1 cellular context compared by ENCODE assay signal in the genomic region with DNA sequence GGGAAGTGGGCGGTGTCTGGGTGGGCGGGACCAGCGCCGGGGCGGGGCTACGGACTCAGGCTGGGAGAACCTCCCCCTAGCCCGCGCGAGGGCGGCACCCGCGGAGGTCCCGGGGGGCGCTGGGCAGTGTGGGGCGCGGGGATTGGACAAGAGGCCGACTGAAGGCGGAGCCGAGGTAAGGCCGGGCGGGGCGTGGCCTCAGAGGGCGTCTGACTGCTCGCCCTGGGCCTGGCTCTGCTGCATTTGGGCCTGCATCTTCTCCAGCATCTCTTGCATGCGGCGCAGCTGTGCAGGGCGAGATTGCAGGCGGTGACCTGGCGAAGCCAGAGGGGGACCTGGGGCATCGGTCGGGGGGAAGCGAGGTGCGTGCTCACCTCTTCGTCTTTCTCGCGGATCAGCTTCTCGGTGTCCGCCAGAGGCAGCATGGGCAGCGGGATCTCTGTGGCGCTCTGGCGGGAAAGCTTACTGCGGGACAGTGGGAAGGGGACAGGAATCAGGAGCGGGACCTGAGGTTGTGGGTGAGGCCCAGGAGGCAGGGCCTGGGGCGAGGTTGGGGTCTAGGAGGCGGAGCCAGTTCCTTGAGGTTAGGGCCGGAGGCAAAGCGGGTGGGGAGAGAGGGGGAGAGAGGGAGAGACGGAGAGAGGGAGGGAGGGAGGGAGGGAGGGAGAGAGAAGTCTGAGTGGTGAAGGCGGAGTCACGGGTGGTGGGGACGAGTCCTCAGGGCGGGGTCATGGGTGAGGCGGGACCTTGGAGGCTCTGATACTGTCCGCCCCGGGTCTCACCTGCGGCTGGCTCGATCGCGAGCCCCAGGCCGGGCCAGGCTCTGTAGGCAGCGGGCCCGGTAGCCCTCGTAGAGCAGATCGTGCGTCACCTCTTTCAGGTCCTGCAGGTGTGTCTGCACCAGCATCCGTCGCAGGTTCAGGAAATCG.
TF ChIP-seq lines count a peak whose summit lies in the region.

No MANE protein-coding gene starts in this region.

TF ChIP-seq in endothelial cell of umbilical vein, 7 proteins besides CTCF, POLR2A, EP300 and RAD21:
- no peak for TF ChIP-seq JUN (IDR thresholded peaks at IDR 0.05; ENCODE audit: borderline replicate concordance, insufficient read depth, insufficient read length, low read depth)
- TF ChIP-seq, protein P1, sequence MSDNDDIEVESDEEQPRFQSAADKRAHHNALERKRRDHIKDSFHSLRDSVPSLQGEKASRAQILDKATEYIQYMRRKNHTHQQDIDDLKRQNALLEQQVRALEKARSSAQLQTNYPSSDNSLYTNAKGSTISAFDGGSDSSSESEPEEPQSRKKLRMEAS (IDR thresholded peaks at IDR 0.05; ENCODE audit: insufficient read depth, insufficient read length), result no peak
- no peak for TF ChIP-seq FOS (IDR thresholded peaks at IDR 0.05; ENCODE audit: borderline replicate concordance, insufficient read depth, low read length)
- TF ChIP-seq POLR2AphosphoS5 (IDR thresholded peaks at IDR 0.05; ENCODE audit: insufficient read depth, low read depth, low read length), result no peak
- no peak for TF ChIP-seq MYC (IDR thresholded peaks at IDR 0.05; ENCODE audit: low read depth, low read length)
- no peak for TF ChIP-seq GATA2 (IDR thresholded peaks at IDR 0.05; ENCODE audit: insufficient read depth, insufficient read length, low read depth, low read length)
- TF ChIP-seq EZH2 (IDR thresholded peaks at IDR 0.05; ENCODE audit: borderline replicate concordance, low read depth, low read length, severe bottlenecking), result no peak
